Comparison of ENCODE assay signal across 1 cellular context in the genomic region with DNA sequence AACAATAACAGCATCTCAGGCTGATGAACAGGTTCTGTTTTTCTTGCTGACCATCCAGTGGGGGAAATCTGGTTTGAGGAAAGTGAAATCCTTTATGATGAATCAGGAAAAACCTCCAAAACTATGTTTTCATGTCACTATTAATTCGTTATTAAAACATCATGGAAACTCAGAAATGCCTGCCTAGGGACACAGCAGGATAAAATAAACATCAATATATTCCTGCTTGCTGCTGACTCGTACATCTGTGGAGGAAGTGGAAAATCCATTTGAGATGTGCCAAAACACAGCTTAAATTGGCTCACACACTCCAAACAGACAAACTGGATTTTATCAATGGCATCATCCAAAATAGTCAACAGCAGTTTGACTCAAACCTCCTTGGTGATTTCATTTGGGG.
TF ChIP-seq lines count a peak whose summit lies in the region.

No MANE protein-coding gene starts in this region.

TF ChIP-seq in IMR-90, 13 proteins besides CTCF, POLR2A, EP300 and RAD21:
- no peak for TF ChIP-seq NFE2L2 (IDR thresholded peaks at IDR 0.05; ENCODE audit: low read depth, low read length)
- no peak for TF ChIP-seq SMC3 (IDR thresholded peaks at IDR 0.05; ENCODE audit: low read depth, low read length)
- TF ChIP-seq FOS (IDR thresholded peaks at IDR 0.05; ENCODE audit: low read depth, low read length): no peak
- TF ChIP-seq BHLHE40 (IDR thresholded peaks at IDR 0.05; ENCODE audit: low read depth, low read length): no peak
- TF ChIP-seq MAZ (IDR thresholded peaks at IDR 0.05; ENCODE audit: borderline replicate concordance, low read depth, low read length): no peak
- no peak for TF ChIP-seq CHD1 (IDR thresholded peaks at IDR 0.05; ENCODE audit: low read depth, low read length)
- TF ChIP-seq MXI1 (IDR thresholded peaks at IDR 0.05; ENCODE audit: borderline replicate concordance, low read depth, low read length): no peak
- TF ChIP-seq CEBPB (IDR thresholded peaks at IDR 0.05; ENCODE audit: low read depth, low read length): no peak
- no peak for TF ChIP-seq RCOR1 (IDR thresholded peaks at IDR 0.05; ENCODE audit: insufficient replicate concordance, low read length)
- TF ChIP-seq RFX5 (IDR thresholded peaks at IDR 0.05; ENCODE audit: low read depth, low read length): no peak
- no peak for TF ChIP-seq USF2 (IDR thresholded peaks at IDR 0.05; ENCODE audit: low read depth, low read length)
- TF ChIP-seq ELK1 (IDR thresholded peaks at IDR 0.05; ENCODE audit: borderline replicate concordance, low read depth, low read length): no peak
- no peak; the same call in 1 of the 2 replicates for TF ChIP-seq MAFK (IDR thresholded peaks at IDR 0.05; ENCODE audit: low read depth, low read length)
